Comparison of ENCODE assay signal across 1 cellular context in genomic region chrX:53732797-53733196, GRCh38.
TF ChIP-seq lines count a peak whose summit lies in the region.

No MANE protein-coding gene starts in this region.

TF ChIP-seq in SK-N-SH treated with all-trans-retinoic acid at 6 μM for 48 hours, 23 proteins besides CTCF, POLR2A, EP300 and RAD21 (continued from another document):
- TF ChIP-seq POU6F1 (CRISPR knock-in tag; IDR thresholded peaks at IDR 0.05; ENCODE audit: borderline replicate concordance, low read depth), result no peak
- TF ChIP-seq OSR1 (CRISPR knock-in tag; IDR thresholded peaks at IDR 0.05), result no peak
- TF ChIP-seq CREB5 (CRISPR knock-in tag; IDR thresholded peaks at IDR 0.05; ENCODE audit: low read depth), result no peak
- TF ChIP-seq GLIS3 (CRISPR knock-in tag; IDR thresholded peaks at IDR 0.05), result no peak
